ENCODE assay signal across 7 cellular contexts in genomic region chr10:102675151-102675886, GRCh38. TPM values are rescaled to one million over a fixed set of nuclear protein-coding genes. Genes with fewer than 3 reads are reported as not detected.
DNase-seq lines count a peak whose midpoint lies in the region; ATAC-seq and TF ChIP-seq lines count a peak whose summit lies in the region.

No MANE protein-coding gene starts in this region.

- H3K23me2 ChIP-seq in H9 (ENCODE audit: insufficient read length, low read depth, low read length, poor library complexity, severe bottlenecking) = no peaks in the 10 kb centered on the region

- no peaks in the 10 kb centered on the region for H3K9me2 ChIP-seq in SK-N-SH

- H2BK20ac ChIP-seq in H9 (ENCODE audit: low read depth, low read length, poor library complexity, severe bottlenecking) = no peak overlapping the region

- no CpG with 5 or more reads among the region's 10 CpGs for WGBS in H9 (ENCODE audit: extremely low coverage, insufficient read length, low lambda C conversion rate)
- 65% methylated on average over 10 of the region's 10 CpGs for WGBS in SK-N-SH (ENCODE audit: low lambda C conversion rate)
- 58 to 66% methylated on average over 9 to 10 of the region's 10 CpGs for WGBS in body of pancreas, 2 donors

- DNase-seq in H9 (peak; percentile 38), SK-N-SH (no peak), immature natural killer cell (no peak), body of pancreas (no peak), T1000 (lab: John Stamatoyannopoulos, UW) (no peak)
- DNase-seq in activated CD8-positive, alpha-beta memory T cell treated with anti-CD3 and anti-CD28 coated beads for 24 hours = no peak

- H2AK5ac ChIP-seq in H9 (ENCODE audit: insufficient read length, low read length) = no peak overlapping the region

- H3K36me3 Mint-ChIP-seq in H9 (ENCODE audit: insufficient read depth in 1 of 3, low read depth in 3 of 3) = peaks cover 0 to 3% (median 2%) of the 10 kb centered on the region in 3 experiments; a peak in 1 of 7 replicates
- no peaks in the 10 kb centered on the region for H3K36me3 Mint-ChIP-seq in immature natural killer cell
- no peaks in the 10 kb centered on the region for H3K36me3 Mint-ChIP-seq in stimulated activated memory B cell treated with anti-CD40 and anti-IgM and Interleukin-4, amounts not matched to agents 10 μg/mL and 1 μg/mL and 100 μg/mL, for 72 hours

- H3K9me3 Mint-ChIP-seq in H9 (no peaks in the 10 kb centered on the region), immature natural killer cell (no peaks in the 10 kb centered on the region)
- no peaks in the 10 kb centered on the region for H3K9me3 Mint-ChIP-seq in stimulated activated memory B cell treated with anti-CD40 and anti-IgM and Interleukin-4, amounts not matched to agents 10 μg/mL and 1 μg/mL and 100 μg/mL, for 72 hours

- H3K27me3 ChIP-seq in H9 (ENCODE audit: insufficient read depth, low read length) = no peaks in the 10 kb centered on the region
- H3K27me3 ChIP-seq in SK-N-SH (ENCODE audit: insufficient read depth) = no peaks in the 10 kb centered on the region
- H3K27me3 ChIP-seq in body of pancreas = no peaks in the 10 kb centered on the region

- H3T11ph ChIP-seq in H9 (ENCODE audit: low read length) = no peak overlapping the region

- H3K9me3 ChIP-seq in H9 (ENCODE audit: control insufficient read depth, low read depth, low read length) (no peaks in the 10 kb centered on the region), SK-N-SH (no peaks in the 10 kb centered on the region), body of pancreas (no peaks in the 10 kb centered on the region)

- TF ChIP-seq EP300 in SK-N-SH (IDR thresholded peaks at IDR 0.05; ENCODE audit: borderline replicate concordance in 1 of 2, low read depth in 1 of 2, low read length in 1 of 2) = no peak

- no peak overlapping the region for H2BK120ac ChIP-seq in H9 (ENCODE audit: low read depth, low read length, poor library complexity, severe bottlenecking)

- H3F3A ChIP-seq in SK-N-SH (replicated peaks; ENCODE audit: insufficient read depth) = peaks cover 6% of the 10 kb centered on the region

- ATAC-seq in stimulated activated memory B cell treated with anti-CD40 and anti-IgM and Interleukin-4, amounts not matched to agents 10 μg/mL and 1 μg/mL and 100 μg/mL, for 72 hours = no peak
- no peak for ATAC-seq in body of pancreas

- H3K4me3 Mint-ChIP-seq in H9 = peak overlapping the region in 1 of 2 experiments; percentile 62; a peak in 3 of 5 replicates
- H3K4me3 Mint-ChIP-seq in immature natural killer cell = peak overlapping the region; percentile 65 to 93 (median 81)
- no peak overlapping the region for H3K4me3 Mint-ChIP-seq in stimulated activated memory B cell treated with anti-CD40 and anti-IgM and Interleukin-4, amounts not matched to agents 10 μg/mL and 1 μg/mL and 100 μg/mL, for 72 hours

- no peak overlapping the region for H3K56ac ChIP-seq in H9 (ENCODE audit: insufficient read length, low read depth, low read length)

- TF ChIP-seq POLR2A in body of pancreas (IDR thresholded peaks at IDR 0.05) = no peak

- H3K4me1 ChIP-seq in H9 (ENCODE audit: insufficient read depth, low read length) = peaks cover 16% of the 10 kb centered on the region
- H3K4me1 ChIP-seq in SK-N-SH (ENCODE audit: control insufficient read depth in 1 of 2, insufficient read depth in 2 of 2, low read depth in 1 of 2, low read length in 1 of 2) = peaks cover 30 to 67% of the 10 kb centered on the region in 2 experiments
- H3K4me1 ChIP-seq in body of pancreas = peaks cover 44% of the 10 kb centered on the region

- H3K36me3 ChIP-seq in SK-N-SH (replicated peaks in 1 of 2; ENCODE audit: control insufficient read depth in 1 of 2, insufficient read depth in 2 of 2, low read length in 1 of 2) (no peaks in the 10 kb centered on the region), body of pancreas (replicated peaks in 1 of 2; ENCODE audit: insufficient read depth in 1 of 2, low read depth in 2 of 2) (no peaks in the 10 kb centered on the region)

- H3K4me1 Mint-ChIP-seq in H9 (peaks cover 77 to 80% of the 10 kb centered on the region in 2 experiments), immature natural killer cell (peaks cover 44 to 56% of the 10 kb centered on the region in 2 donors)
- peaks cover 36% of the 10 kb centered on the region for H3K4me1 Mint-ChIP-seq in stimulated activated memory B cell treated with anti-CD40 and anti-IgM and Interleukin-4, amounts not matched to agents 10 μg/mL and 1 μg/mL and 100 μg/mL, for 72 hours

- no peak overlapping the region for H3K4ac ChIP-seq in H9 (ENCODE audit: low read depth, low read length)

- no peaks in the 10 kb centered on the region for H3K27me3 Mint-ChIP-seq in H9 (ENCODE audit: low read depth)
- H3K27me3 Mint-ChIP-seq in immature natural killer cell (ENCODE audit: low read depth in 3 of 3) = peaks cover 3 to 12% (median 5%) of the 10 kb centered on the region in 3 donors
- H3K27me3 Mint-ChIP-seq in stimulated activated memory B cell treated with anti-CD40 and anti-IgM and Interleukin-4, amounts not matched to agents 10 μg/mL and 1 μg/mL and 100 μg/mL, for 72 hours = no peaks in the 10 kb centered on the region

- H2AFZ ChIP-seq in H9 (ENCODE audit: low read length) = no peak overlapping the region
- no peak overlapping the region for H2AFZ ChIP-seq in SK-N-SH (ENCODE audit: low read depth)

- H4K5ac ChIP-seq in H9 (ENCODE audit: insufficient read length, low read depth, low read length) = no peak overlapping the region

- no peaks in the 10 kb centered on the region for H3K79me1 ChIP-seq in H9 (ENCODE audit: insufficient read depth, low read depth, low read length, poor library complexity, severe bottlenecking)

- H3K9ac ChIP-seq in H9 (ENCODE audit: extremely low read depth, insufficient read length, low read length) = no peak overlapping the region
- peak overlapping the region; percentile 52; the same call in 1 of the 2 replicates for H3K9ac ChIP-seq in SK-N-SH

- H3K4me2 ChIP-seq in H9 (ENCODE audit: insufficient read depth, insufficient read length, low read length) = no peak overlapping the region
- H3K4me2 ChIP-seq in SK-N-SH = peak overlapping the region; percentile 54

- H2BK5ac ChIP-seq in H9 (ENCODE audit: insufficient read length, low read length) = no peak overlapping the region

- H2BK12ac ChIP-seq in H9 (ENCODE audit: insufficient read length, low read depth, low read length) = no peak overlapping the region

- H3K27ac ChIP-seq in H9 (ENCODE audit: insufficient read length, low read depth, low read length) (no peak overlapping the region), SK-N-SH (ENCODE audit: low read depth in 2 of 2, low read length in 1 of 2) (peak overlapping the region; percentile 67 to 85), body of pancreas (peak overlapping the region in 2 of 4 donors; percentile 38 to 72)

- intact Hi-C loops in body of pancreas (cut with DNase I) = no loop called here

- H3K18ac ChIP-seq in H9 (ENCODE audit: insufficient read length, low read depth, low read length) = no peak overlapping the region

- no peaks in the 10 kb centered on the region for H4K20me1 ChIP-seq in H9 (ENCODE audit: control insufficient read depth, insufficient read depth, insufficient read length)
- no peaks in the 10 kb centered on the region for H4K20me1 ChIP-seq in SK-N-SH (ENCODE audit: insufficient read depth)

- H3K27ac Mint-ChIP-seq in H9 (peak overlapping the region; percentile 35 to 95 (median 80); a peak in 4 of 7 replicates), immature natural killer cell (peak overlapping the region; percentile 78 to 90 (median 88))
- peak overlapping the region; percentile 85 for H3K27ac Mint-ChIP-seq in stimulated activated memory B cell treated with anti-CD40 and anti-IgM and Interleukin-4, amounts not matched to agents 10 μg/mL and 1 μg/mL and 100 μg/mL, for 72 hours

- CTCF ChIA-PET in SK-N-SH (lab: Yijun Ruan, JAX) = interaction anchor here (0.9 to 12.9 kb wide), 8 partner anchors 12 to 213 kb away, joined by 3 to 123 read pairs (median 6); partner anchors contain the start of genes ARL3, SFXN2 and TRIM8

- no peak overlapping the region for H4K91ac ChIP-seq in H9 (ENCODE audit: insufficient read length, low read depth, low read length)

- H3K23ac ChIP-seq in H9 (ENCODE audit: insufficient read length, low read depth, low read length) = no peak overlapping the region

- 0 out of 4 replicates have a peak overlapping the region, but pooled peaks of 1 of the 2 experiments have one; percentile 10 for H3K4me3 ChIP-seq in SK-N-SH (ENCODE audit: low read depth in 2 of 2, low read length in 1 of 2)
- H3K4me3 ChIP-seq in body of pancreas = no peak overlapping the region

- H3K79me2 ChIP-seq in H9 (ENCODE audit: insufficient read depth, low read length) (no peaks in the 10 kb centered on the region), SK-N-SH (ENCODE audit: insufficient read depth) (no peaks in the 10 kb centered on the region)

- H3K14ac ChIP-seq in H9 (ENCODE audit: insufficient read depth, low read length) = no peak overlapping the region

- H2BK15ac ChIP-seq in H9 (ENCODE audit: low read depth, low read length) = no peak overlapping the region

- POLR2A ChIA-PET in SK-N-SH (lab: Yijun Ruan, JAX) = interaction anchor here (0.7 to 1.0 kb wide), 4 partner anchors 13 to 56 kb away, joined by 3 to 5 read pairs (median 3); partner anchors contain the start of gene TRIM8

- H4K8ac ChIP-seq in H9 (replicated peaks; ENCODE audit: insufficient read length, low read depth, low read length) = no peak overlapping the region

- TF ChIP-seq RAD21 in SK-N-SH (IDR thresholded peaks at IDR 0.05; ENCODE audit: low read length) = no peak

- TF ChIP-seq CTCF in H9 (conservative IDR thresholded peaks at IDR 0.05) (no peak), SK-N-SH (IDR thresholded peaks at IDR 0.05) (no peak), body of pancreas (IDR thresholded peaks at IDR 0.05) (no peak)

TF ChIP-seq in SK-N-SH, 30 proteins besides CTCF, POLR2A, EP300 and RAD21 (continues in another document):
- TF ChIP-seq EZH2phosphoT487 (IDR thresholded peaks at IDR 0.05; ENCODE audit: borderline replicate concordance, low read depth) (no peak), RXRA (IDR thresholded peaks at IDR 0.05; ENCODE audit: borderline replicate concordance, low read depth) (no peak)

RNA-seq across cellular contexts. Expression of gene TRIM8, which starts 31.0 kb away (rescaled TPM):
- total RNA-seq in H9 (2021) (37.0 and 40.6 TPM in 2 replicates), body of pancreas (100 to 1,000 TPM; 121 to 156 TPM)
- polyA plus RNA-seq in SK-N-SH (2012; rRNA removed) (67.0 and 108 TPM in 2 replicates), immature natural killer cell (10 to 100 TPM; 30.5 to 78.8 (median 39.2) TPM)
- polyA plus RNA-seq in SK-N-SH (2012; cell fraction: cytosol; rRNA removed) = 70.8 and 98.8 TPM in 2 replicates
- 83.2 and 87.9 TPM in 2 replicates for polyA plus RNA-seq in SK-N-SH (2012; cell fraction: nucleus; rRNA removed)

RNA-seq across cellular contexts. Expression of gene ARL3, which starts 38.9 kb away (rescaled TPM):
- 16.5 and 16.9 TPM in 2 replicates for total RNA-seq in H9 (2021)
- 11.2 and 12.5 TPM in 2 replicates for polyA plus RNA-seq in SK-N-SH (2012; rRNA removed)
- 15.5 and 18.3 TPM in 2 replicates for polyA plus RNA-seq in SK-N-SH (2012; cell fraction: cytosol; rRNA removed)
- polyA plus RNA-seq in SK-N-SH (2012; cell fraction: nucleus; rRNA removed) = 4.7 and 5.6 TPM in 2 replicates
- 1 to 10 TPM; 2.6 to 3.9 (median 3.6) TPM for polyA plus RNA-seq in immature natural killer cell
- 1 to 10 TPM; 1.8 to 4.0 TPM for total RNA-seq in body of pancreas

RNA-seq across cellular contexts. Expression of gene SFXN2, which starts 39.1 kb away (rescaled TPM):
- total RNA-seq in H9 (2021) (32.7 and 34.7 TPM in 2 replicates), body of pancreas (1 to 10 TPM; 2.1 to 7.3 TPM)
- polyA plus RNA-seq in SK-N-SH (2012; rRNA removed) (10.2 and 10.6 TPM in 2 replicates), immature natural killer cell (1 to 10 TPM; 4.9 to 9.6 (median 7.9) TPM)
- 4.6 and 7.4 TPM in 2 replicates for polyA plus RNA-seq in SK-N-SH (2012; cell fraction: cytosol; rRNA removed)
- 26.6 and 27.1 TPM in 2 replicates for polyA plus RNA-seq in SK-N-SH (2012; cell fraction: nucleus; rRNA removed)
